In genomic region chr14:75147423-75148071, GRCh38 we compare ENCODE assay signal across 8 cellular contexts. TPM values are rescaled to one million over a fixed set of nuclear protein-coding genes. Genes with fewer than 3 reads are reported as not detected.
A peak's percentile ranks its signal among the peaks of the same experiment; 100 is the strongest.
DNase-seq lines count a peak whose midpoint lies in the region; ATAC-seq and TF ChIP-seq lines count a peak whose summit lies in the region.

No MANE protein-coding gene starts in this region.

- peak; percentile 67 for ATAC-seq in activated CD8-positive, alpha-beta T cell treated with anti-CD3 and anti-CD28 coated beads for 36 hours
- no peak for ATAC-seq in GM18498 (IDR thresholded peaks at IDR 0.05; ENCODE audit: unreplicated experiment)

- intact Hi-C loops in activated CD8-positive, alpha-beta T cell treated with anti-CD3 and anti-CD28 coated beads for 36 hours (cut with micrococcal nuclease): no loop called here

- no peak for DNase-seq in GM13977 (ENCODE audit: low spot score)
- peak; percentile 47 for DNase-seq in activated CD8-positive, alpha-beta T cell treated with anti-CD3 and anti-CD28 coated beads for 36 hours
- DNase-seq in glutamatergic neuron: peak; percentile 29
- peak; percentile 62 for DNase-seq in non-pigmented ciliary epithelial cell (ENCODE audit: low read depth)
- DNase-seq in DMS79 (lab: John Stamatoyannopoulos, UW): no peak
- no peak for DNase-seq in HPDE6-E6E7 (ENCODE audit: extremely low spot score)
- no peak for DNase-seq in D341Med (ENCODE audit: low spot score)

- TF ChIP-seq CTCF in GM13977 (IDR thresholded peaks at IDR 0.05; ENCODE audit: extremely low read depth, insufficient read depth, missing control alignments): peak; percentile 7
- TF ChIP-seq CTCF in activated CD8-positive, alpha-beta T cell treated with anti-CD3 and anti-CD28 coated beads for 36 hours (IDR thresholded peaks at IDR 0.05): no peak
- no peak for TF ChIP-seq CTCF in glutamatergic neuron (IDR thresholded peaks at IDR 0.05; ENCODE audit: partially characterized antibody, unreplicated experiment)

- no peak overlapping the region for H3K27ac Mint-ChIP-seq in activated CD8-positive, alpha-beta T cell treated with anti-CD3 and anti-CD28 coated beads for 36 hours
- H3K27ac Mint-ChIP-seq in glutamatergic neuron (ENCODE audit: unreplicated experiment): no peak overlapping the region

- H3K4me3 Mint-ChIP-seq in activated CD8-positive, alpha-beta T cell treated with anti-CD3 and anti-CD28 coated beads for 36 hours: no peak overlapping the region
- no peak overlapping the region for H3K4me3 Mint-ChIP-seq in glutamatergic neuron (ENCODE audit: unreplicated experiment)

- H3K27me3 Mint-ChIP-seq in activated CD8-positive, alpha-beta T cell treated with anti-CD3 and anti-CD28 coated beads for 36 hours: no peaks in the 10 kb centered on the region
- H3K27me3 Mint-ChIP-seq in glutamatergic neuron (ENCODE audit: unreplicated experiment): no peaks in the 10 kb centered on the region

- in situ Hi-C loops in GM13977 (cut with MboI; ENCODE audit: low pct_unique_long_range_greater_than_20kb, low sequenced_read_pairs, unreplicated experiment): loop anchor here (25.0 kb wide), 1 partner anchor 340 kb away; no protein-coding TSS in a partner anchor

- no peaks in the 10 kb centered on the region for H3K9me3 Mint-ChIP-seq in activated CD8-positive, alpha-beta T cell treated with anti-CD3 and anti-CD28 coated beads for 36 hours
- H3K9me3 Mint-ChIP-seq in glutamatergic neuron (ENCODE audit: unreplicated experiment): no peaks in the 10 kb centered on the region

- peaks cover 59% of the 10 kb centered on the region for H3K4me1 Mint-ChIP-seq in activated CD8-positive, alpha-beta T cell treated with anti-CD3 and anti-CD28 coated beads for 36 hours (ENCODE audit: low read depth)
- H3K4me1 Mint-ChIP-seq in glutamatergic neuron (ENCODE audit: low read depth, unreplicated experiment): no peaks in the 10 kb centered on the region

- CTCF ChIA-PET in activated CD8-positive, alpha-beta T cell treated with anti-CD3 and anti-CD28 coated beads for 36 hours (lab: Charles Lee): interaction anchor here (1.8 to 14.6 kb wide), 2 partner anchors 8 to 154 kb away, joined by 4 to 268 read pairs; no protein-coding TSS in a partner anchor

- POLR2A ChIA-PET in activated CD8-positive, alpha-beta T cell treated with anti-CD3 and anti-CD28 coated beads for 36 hours (lab: Charles Lee): no interaction called here

- H3K36me3 Mint-ChIP-seq in activated CD8-positive, alpha-beta T cell treated with anti-CD3 and anti-CD28 coated beads for 36 hours (ENCODE audit: low read depth): peaks cover 53% of the 10 kb centered on the region
- no peaks in the 10 kb centered on the region for H3K36me3 Mint-ChIP-seq in glutamatergic neuron (ENCODE audit: unreplicated experiment)

RNA-seq across cellular contexts. Expression of gene NEK9, which starts 20.7 kb away (rescaled TPM):
- total RNA-seq in activated CD8-positive, alpha-beta T cell treated with anti-CD3 and anti-CD28 coated beads for 36 hours: 10 to 100 TPM; 54.9 to 59.5 TPM
- 50.7 TPM for total RNA-seq in glutamatergic neuron (ENCODE audit: unreplicated experiment)

RNA-seq across cellular contexts. Expression of gene TMED10, which starts 28.9 kb away (rescaled TPM):
- total RNA-seq in activated CD8-positive, alpha-beta T cell treated with anti-CD3 and anti-CD28 coated beads for 36 hours: 100 to 1,000 TPM; 173 to 179 TPM
- 124 TPM for total RNA-seq in glutamatergic neuron (ENCODE audit: unreplicated experiment)

Comparison
In these comparisons a context has a peak if more than half of its experiments do, and no peak if none do; other contexts are left out.
1. DNase-seq: peak in activated CD8-positive, alpha-beta T cell treated with anti-CD3 and anti-CD28 coated beads for 36 hours (single experiment), glutamatergic neuron (single experiment) and non-pigmented ciliary epithelial cell (single experiment); none in GM13977 (single experiment), DMS79 (single experiment), HPDE6-E6E7 (single experiment) and D341Med (single experiment).